8 cellular contexts compared by ENCODE assay signal in the genomic region with DNA sequence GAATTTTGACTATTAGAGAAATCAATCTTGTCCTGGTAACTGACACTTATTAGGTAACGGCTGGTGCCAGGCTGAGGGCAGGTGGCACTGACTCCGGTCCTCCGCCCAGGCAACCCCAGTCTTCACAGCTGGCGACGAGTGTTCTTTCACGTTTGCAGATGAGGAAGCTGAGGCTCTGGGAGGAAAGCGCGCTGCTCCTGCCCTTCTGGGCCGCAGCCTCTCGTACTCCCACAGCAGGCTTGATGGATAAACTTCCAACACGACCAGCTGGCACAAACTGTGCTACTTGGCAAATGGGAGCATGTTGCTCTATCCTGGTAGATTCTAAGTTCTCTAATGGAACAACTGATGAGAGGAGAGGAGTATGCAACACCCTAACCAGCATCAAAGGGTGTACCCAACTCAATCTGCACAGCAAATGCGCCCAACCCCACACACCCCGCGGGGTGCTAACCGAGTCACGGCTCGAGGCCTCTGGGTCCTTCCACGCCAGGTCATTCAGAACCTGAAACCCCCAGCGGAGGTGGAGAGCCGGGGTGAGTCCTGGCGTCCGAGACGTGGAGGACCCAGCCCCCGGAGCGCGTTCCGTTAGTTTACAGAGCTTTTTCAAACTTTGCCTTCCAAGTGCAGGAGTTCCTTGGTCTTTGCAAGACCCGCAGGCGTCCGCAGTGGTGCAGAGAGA. TPM values are rescaled to one million over a fixed set of nuclear protein-coding genes. Genes with fewer than 3 reads are reported as not detected.
DNase-seq lines count a peak whose midpoint lies in the region; ATAC-seq, FAIRE-seq and TF ChIP-seq lines count a peak whose summit lies in the region.

No MANE protein-coding gene starts in this region.

- H3K9ac ChIP-seq in skeletal muscle tissue (ENCODE audit: low read depth in 1 of 3, low read length in 3 of 3) = peak overlapping the region; percentile 14 to 86 (median 65)

- DNase-seq in GM23338 (ENCODE audit: low spot score) = no peak
- no peak for DNase-seq in immature natural killer cell
- no peak for DNase-seq in RCC 7860 (ENCODE audit: low spot score)

- peak overlapping the region; percentile 92 for H3K4me2 ChIP-seq in GM23338

- H3K4me3 ChIP-seq in GM23338 (peak overlapping the region; percentile 66), skeletal muscle tissue (ENCODE audit: low read length in 3 of 3) (peak overlapping the region; percentile 65 to 77 (median 71))

- no peaks in the 10 kb centered on the region for H3K9me3 ChIP-seq in skeletal muscle tissue (ENCODE audit: control insufficient read depth in 3 of 3, low read length in 3 of 3)

- no peak overlapping the region for H3K27ac ChIP-seq in GM23338 (ENCODE audit: low read depth)
- no peak overlapping the region for H3K27ac ChIP-seq in skeletal muscle tissue (ENCODE audit: low read depth, low read length)

- H3K9me3 Mint-ChIP-seq in GM23338 = no peaks in the 10 kb centered on the region
- no peaks in the 10 kb centered on the region for H3K9me3 Mint-ChIP-seq in activated T-helper 17 cell treated with anti-CD3 and anti-CD28 coated beads, Interleukin-2, amount 50 U/mL, for 72 hours
- H3K9me3 Mint-ChIP-seq in immature natural killer cell = no peaks in the 10 kb centered on the region

- H3K27me3 ChIP-seq in GM23338 (ENCODE audit: insufficient read depth) (peaks cover 57% of the 10 kb centered on the region), skeletal muscle tissue (ENCODE audit: control insufficient read depth in 3 of 3, insufficient read depth in 3 of 3, low read length in 3 of 3) (peaks cover 0 to 7% (median 2%) of the 10 kb centered on the region in 3 donors)

- TF ChIP-seq CTCF in GM23338 (conservative IDR thresholded peaks at IDR 0.05; ENCODE audit: low read depth in 2 of 2) = no peak

- H3K4me1 Mint-ChIP-seq in GM23338 (peaks cover 26% of the 10 kb centered on the region), immature natural killer cell (peaks cover 10 to 12% of the 10 kb centered on the region in 2 donors)
- H3K4me1 Mint-ChIP-seq in activated T-helper 17 cell treated with anti-CD3 and anti-CD28 coated beads, Interleukin-2, amount 50 U/mL, for 72 hours = no peaks in the 10 kb centered on the region

- H3F3A ChIP-seq in GM23338 (replicated peaks; ENCODE audit: low read depth) = 0 out of 2 replicates have a peak, but pooled peaks cover 7% of the 10 kb centered on the region

- H3K27ac Mint-ChIP-seq in GM23338 (no peak overlapping the region), immature natural killer cell (no peak overlapping the region)
- no peak overlapping the region for H3K27ac Mint-ChIP-seq in activated T-helper 17 cell treated with anti-CD3 and anti-CD28 coated beads, Interleukin-2, amount 50 U/mL, for 72 hours

- H3K9me2 ChIP-seq in GM23338 (ENCODE audit: insufficient read depth) = no peaks in the 10 kb centered on the region

- no peaks in the 10 kb centered on the region for H3K36me3 Mint-ChIP-seq in GM23338 (ENCODE audit: low read depth)
- no peaks in the 10 kb centered on the region for H3K36me3 Mint-ChIP-seq in activated T-helper 17 cell treated with anti-CD3 and anti-CD28 coated beads, Interleukin-2, amount 50 U/mL, for 72 hours (ENCODE audit: low read depth)
- H3K36me3 Mint-ChIP-seq in immature natural killer cell = no peaks in the 10 kb centered on the region

- H2AFZ ChIP-seq in GM23338 = peak overlapping the region; percentile 94

- no peak for FAIRE-seq in RCC 7860 (lab: Jason Lieb, UNC)

- H3K36me3 ChIP-seq in GM23338 (ENCODE audit: insufficient read depth) = no peaks in the 10 kb centered on the region
- H3K36me3 ChIP-seq in skeletal muscle tissue (ENCODE audit: control insufficient read depth in 3 of 3, insufficient read depth in 3 of 3, low read length in 3 of 3) = no peaks in the 10 kb centered on the region

- peak overlapping the region; percentile 69 for H3K4me3 Mint-ChIP-seq in GM23338
- H3K4me3 Mint-ChIP-seq in activated T-helper 17 cell treated with anti-CD3 and anti-CD28 coated beads, Interleukin-2, amount 50 U/mL, for 72 hours = peak overlapping the region; percentile 48
- H3K4me3 Mint-ChIP-seq in immature natural killer cell = peak overlapping the region in 3 of 5 donors; percentile 21 to 60 (median 40)

- H3K4me1 ChIP-seq in GM23338 (ENCODE audit: insufficient read depth) (peaks cover 6% of the 10 kb centered on the region; the same call in 1 of the 2 replicates), skeletal muscle tissue (ENCODE audit: control insufficient read depth in 3 of 3, insufficient read depth in 3 of 3, low read length in 3 of 3) (peaks cover 23 to 31% (median 24%) of the 10 kb centered on the region in 3 donors)

- H3K27me3 Mint-ChIP-seq in GM23338 (ENCODE audit: insufficient read depth, low read depth, poor library complexity) (peaks cover 39% of the 10 kb centered on the region), immature natural killer cell (ENCODE audit: low read depth in 3 of 3) (peaks cover 6 to 19% (median 12%) of the 10 kb centered on the region in 3 donors)
- peaks cover 45% of the 10 kb centered on the region for H3K27me3 Mint-ChIP-seq in activated T-helper 17 cell treated with anti-CD3 and anti-CD28 coated beads, Interleukin-2, amount 50 U/mL, for 72 hours

- ATAC-seq in GM23338 (peak; percentile 7), HG03342 (IDR thresholded peaks at IDR 0.05; ENCODE audit: unreplicated experiment) (no peak), HG02678 (IDR thresholded peaks at IDR 0.05; ENCODE audit: unreplicated experiment) (no peak), HG03432 (IDR thresholded peaks at IDR 0.05; ENCODE audit: unreplicated experiment) (no peak)
- ATAC-seq in activated T-helper 17 cell treated with anti-CD3 and anti-CD28 coated beads, Interleukin-2, amount 50 U/mL, for 72 hours (replicated peaks) = no peak

- H3K79me2 ChIP-seq in GM23338 (replicated peaks; ENCODE audit: insufficient read depth) = no peaks in the 10 kb centered on the region

- H4K20me1 ChIP-seq in GM23338 (replicated peaks; ENCODE audit: insufficient read depth) = 0 out of 2 replicates have a peak, but pooled peaks cover 4% of the 10 kb centered on the region

TF ChIP-seq in GM23338, 12 proteins besides CTCF, POLR2A, EP300 and RAD21:
- TF ChIP-seq EZH2 (IDR thresholded peaks at IDR 0.05; ENCODE audit: low read depth, unreplicated experiment) (peak; percentile 21), EZH2phosphoT487 (IDR thresholded peaks at IDR 0.05; ENCODE audit: unreplicated experiment) (no peak)

RNA-seq across cellular contexts. Expression of a gene that starts 0.5 kb away (rescaled TPM):
- 1.9 and 4.5 TPM in 2 replicates for total RNA-seq in GM23338 (2014; rRNA removed; shearing (Covaris generic))
- polyA plus RNA-seq in GM23338 (2016; fragmentation: Nextera tagmentation; extraction: Ambion mirVana) (0.53 and 0.64 TPM in 2 replicates), immature natural killer cell (under 1 TPM in 1 of 3 donors, not detected in 2; 0.14 TPM)
- total RNA-seq in activated T-helper 17 cell treated with anti-CD3 and anti-CD28 coated beads, Interleukin-2, amount 50 U/mL, for 72 hours = under 1 TPM; 0.19 to 0.58 TPM
- 0.52 TPM for total RNA-seq in skeletal muscle tissue
